10 cellular contexts compared by ENCODE assay signal in genomic region chr2:105821428-105822125, GRCh38.
DNase-seq lines count a peak whose midpoint lies in the region; ATAC-seq lines count a peak whose summit lies in the region.
"Had no signal": no experiment of that assay in that cellular context is flagged by ENCODE, and none has a peak within 500 bp of the region (broad histone marks: within the 10 kb centered on the region; RNA-seq: fewer than 3 reads in every experiment).

No MANE protein-coding gene starts in this region.

- H3K36me3 Mint-ChIP-seq in IgD-negative memory B cell: peaks cover 10% of the 10 kb centered on the region
- H3K36me3 Mint-ChIP-seq in activated T-helper 17 cell treated with anti-CD3 and anti-CD28 coated beads, Interleukin-2, amount 50 U/mL, for 72 hours (ENCODE audit: low read depth): peaks cover 92% of the 10 kb centered on the region
- peaks cover 11% of the 10 kb centered on the region for H3K36me3 Mint-ChIP-seq in natural killer cell treated with Interleukin-12 subunit alpha and Interleukin-12 subunit beta and Interleukin-15 and Interleukin-18, amount 100 ng/mL, for 72 hours

- no peak overlapping the region for H3K4me3 Mint-ChIP-seq in IgD-negative memory B cell
- peak overlapping the region; percentile 56 for H3K4me3 Mint-ChIP-seq in activated T-helper 17 cell treated with anti-CD3 and anti-CD28 coated beads, Interleukin-2, amount 50 U/mL, for 72 hours
- H3K4me3 Mint-ChIP-seq in natural killer cell treated with Interleukin-12 subunit alpha and Interleukin-12 subunit beta and Interleukin-15 and Interleukin-18, amount 100 ng/mL, for 72 hours: peak overlapping the region; percentile 48

- peak; percentile 46 for ATAC-seq in activated T-helper 17 cell treated with anti-CD3 and anti-CD28 coated beads, Interleukin-2, amount 50 U/mL, for 72 hours (replicated peaks)
- ATAC-seq in natural killer cell treated with Interleukin-12 subunit alpha and Interleukin-12 subunit beta and Interleukin-15 and Interleukin-18, amount 100 ng/mL, for 72 hours: no peak
- ATAC-seq in GM21390 (IDR thresholded peaks at IDR 0.05; ENCODE audit: unreplicated experiment): no peak
- ATAC-seq: K562 had no signal

- DNase-seq in NCI-H2107 treated with DMSO at 0.1 percent for 48 hours (lab: John Stamatoyannopoulos, UW; ENCODE audit: unreplicated experiment): peak; percentile 26
- DNase-seq in NCI-H2107 (lab: John Stamatoyannopoulos, UW): no peak
- DNase-seq in natural killer cell treated with Interleukin-12 subunit alpha and Interleukin-12 subunit beta and Interleukin-15 and Interleukin-18, amount 100 ng/mL, for 72 hours (ENCODE audit: low spot score): no peak
- DNase-seq in stimulated activated CD8-positive, alpha-beta memory T cell treated with anti-CD3 and anti-CD28 coated beads, Interleukin-4, amount 100 ng/mL, for 48 hours: no peak
- DNase-seq in substantia nigra (lab: John Stamatoyannopoulos, UW): no peak

- peaks cover 18 to 42% (median 31%) of the 10 kb centered on the region in 3 donors for H3K4me1 Mint-ChIP-seq in IgD-negative memory B cell
- peaks cover 45% of the 10 kb centered on the region for H3K4me1 Mint-ChIP-seq in activated T-helper 17 cell treated with anti-CD3 and anti-CD28 coated beads, Interleukin-2, amount 50 U/mL, for 72 hours
- peaks cover 41 to 43% of the 10 kb centered on the region in 2 donors for H3K4me1 Mint-ChIP-seq in natural killer cell treated with Interleukin-12 subunit alpha and Interleukin-12 subunit beta and Interleukin-15 and Interleukin-18, amount 100 ng/mL, for 72 hours (ENCODE audit: low read depth in 2 of 2)

- H3K9me3 Mint-ChIP-seq in IgD-negative memory B cell: peaks cover 0 to 6% (median 0%) of the 10 kb centered on the region in 3 donors
- peaks cover 4% of the 10 kb centered on the region for H3K9me3 Mint-ChIP-seq in activated T-helper 17 cell treated with anti-CD3 and anti-CD28 coated beads, Interleukin-2, amount 50 U/mL, for 72 hours
- no peaks in the 10 kb centered on the region for H3K9me3 Mint-ChIP-seq in natural killer cell treated with Interleukin-12 subunit alpha and Interleukin-12 subunit beta and Interleukin-15 and Interleukin-18, amount 100 ng/mL, for 72 hours

- peak overlapping the region in 2 of 3 donors; percentile 60 to 85 for H3K27ac Mint-ChIP-seq in IgD-negative memory B cell
- peak overlapping the region; percentile 78 for H3K27ac Mint-ChIP-seq in activated T-helper 17 cell treated with anti-CD3 and anti-CD28 coated beads, Interleukin-2, amount 50 U/mL, for 72 hours
- H3K27ac Mint-ChIP-seq in natural killer cell treated with Interleukin-12 subunit alpha and Interleukin-12 subunit beta and Interleukin-15 and Interleukin-18, amount 100 ng/mL, for 72 hours: peak overlapping the region; percentile 69 to 87

- H3K27me3 Mint-ChIP-seq in IgD-negative memory B cell: no peaks in the 10 kb centered on the region
- no peaks in the 10 kb centered on the region for H3K27me3 Mint-ChIP-seq in activated T-helper 17 cell treated with anti-CD3 and anti-CD28 coated beads, Interleukin-2, amount 50 U/mL, for 72 hours
- H3K27me3 Mint-ChIP-seq in natural killer cell treated with Interleukin-12 subunit alpha and Interleukin-12 subunit beta and Interleukin-15 and Interleukin-18, amount 100 ng/mL, for 72 hours: no peaks in the 10 kb centered on the region

- H3K27ac ChIP-seq in substantia nigra (ENCODE audit: low read depth, low read length, poor library complexity, severe bottlenecking): no peak overlapping the region
- H3K27ac ChIP-seq: epithelial cell of prostate had no signal

Comparison
In these comparisons a context has a peak if more than half of its experiments do, and no peak if none do; other contexts are left out.
1. H3K4me3 Mint-ChIP-seq: peak in activated T-helper 17 cell treated with anti-CD3 and anti-CD28 coated beads, Interleukin-2, amount 50 U/mL, for 72 hours (single experiment) and natural killer cell treated with Interleukin-12 subunit alpha and Interleukin-12 subunit beta and Interleukin-15 and Interleukin-18, amount 100 ng/mL, for 72 hours (single experiment); none in IgD-negative memory B cell (0 of 4).
2. Peak in every context shown above with its lines, with median percentiles within 50 percentile points of each other: H3K27ac Mint-ChIP-seq.